ENCODE assay signal across 23 cellular contexts in the genomic region with DNA sequence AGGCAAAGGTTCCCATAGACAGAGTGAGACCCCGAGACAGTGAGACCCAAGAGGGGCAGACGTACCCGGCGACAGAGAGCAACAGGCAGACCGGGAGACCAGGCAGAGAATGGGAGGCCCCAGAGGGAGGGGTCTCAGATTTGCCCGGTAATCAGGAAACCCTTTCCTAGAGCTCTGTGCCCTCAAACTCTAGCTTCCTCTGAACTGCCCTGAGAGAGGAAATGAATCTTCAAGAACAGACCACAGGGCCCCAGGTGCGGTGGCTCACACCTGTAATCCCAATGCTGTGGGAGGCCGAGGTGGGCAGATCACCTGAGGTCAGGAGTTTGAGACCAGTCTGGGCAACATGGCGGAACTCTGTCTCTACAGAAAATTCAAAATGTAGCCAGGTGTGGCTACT. TPM values are rescaled to one million over a fixed set of nuclear protein-coding genes. Genes with fewer than 3 reads are reported as not detected.
DNase-seq lines count a peak whose midpoint lies in the region; ATAC-seq and TF ChIP-seq lines count a peak whose summit lies in the region.
"Had no signal": no experiment of that assay in that cellular context is flagged by ENCODE, and none has a peak within 500 bp of the region (broad histone marks: within the 10 kb centered on the region; RNA-seq: fewer than 3 reads in every experiment).

No MANE protein-coding gene starts in this region.

- H3K4me1 ChIP-seq in Karpas-422 (ENCODE audit: low read length) (peaks cover 40% of the 10 kb centered on the region), fibroblast of lung (ENCODE audit: control insufficient read depth, extremely low read depth, insufficient read depth, low read length) (no peaks in the 10 kb centered on the region), thyroid gland (peaks cover 6 to 12% of the 10 kb centered on the region in 2 donors)
- no peaks in the 10 kb centered on the region for H3K4me1 ChIP-seq in effector memory CD4-positive, alpha-beta T cell (ENCODE audit: control insufficient read depth, insufficient read depth, low read length, poor library complexity, severe bottlenecking)
- H3K4me1 ChIP-seq: A549, right lobe of liver had no signal

- H3K27me3 ChIP-seq in AG04450 (ENCODE audit: control insufficient read depth, insufficient read depth, low read length), result peaks cover 17% of the 10 kb centered on the region
- no peaks in the 10 kb centered on the region for H3K27me3 ChIP-seq in Karpas-422 (ENCODE audit: low read length)
- H3K27me3 ChIP-seq in fibroblast of lung (ENCODE audit: control insufficient read depth, insufficient read depth, low read length), result peaks cover 5% of the 10 kb centered on the region
- H3K27me3 ChIP-seq in effector memory CD4-positive, alpha-beta T cell (replicated peaks; ENCODE audit: control insufficient read depth, insufficient read depth, low read length, poor library complexity, severe bottlenecking), result no peaks in the 10 kb centered on the region
- no peaks in the 10 kb centered on the region for H3K27me3 ChIP-seq in thyroid gland
- H3K27me3 ChIP-seq: right lobe of liver, SJCRH30 had no signal

- peaks cover 50% of the 10 kb centered on the region for H3K4me1 Mint-ChIP-seq in osteocyte (ENCODE audit: unreplicated experiment)
- no peaks in the 10 kb centered on the region for H3K4me1 Mint-ChIP-seq in activated T-cell treated with anti-CD3 and anti-CD28 coated beads, Interleukin-2, amount 50 U/mL, for 72 hours (ENCODE audit: low read depth)
- H3K4me1 Mint-ChIP-seq: activated B cell treated with CpG ODN at 0.5 μM for 24 hours; activated naive CD4-positive, alpha-beta T cell treated with anti-CD3 and anti-CD28 coated beads, Interleukin-2, amount 50 U/mL, for 24 hours; B cell had no signal

- H4K20me1 ChIP-seq in Karpas-422 (ENCODE audit: insufficient read depth, low read depth, low read length), result no peaks in the 10 kb centered on the region
- no peaks in the 10 kb centered on the region for H4K20me1 ChIP-seq in fibroblast of lung (ENCODE audit: control insufficient read depth, extremely low read depth, insufficient read depth, low read length)

- no peaks in the 10 kb centered on the region for H3K9me3 Mint-ChIP-seq in osteocyte (ENCODE audit: unreplicated experiment)
- no peaks in the 10 kb centered on the region for H3K9me3 Mint-ChIP-seq in activated T-cell treated with anti-CD3 and anti-CD28 coated beads, Interleukin-2, amount 50 U/mL, for 72 hours
- H3K9me3 Mint-ChIP-seq: activated B cell treated with CpG ODN at 0.5 μM for 24 hours; activated naive CD4-positive, alpha-beta T cell treated with anti-CD3 and anti-CD28 coated beads, Interleukin-2, amount 50 U/mL, for 24 hours; natural killer cell treated with Interleukin-12 subunit alpha and Interleukin-12 subunit beta and Interleukin-15 and Interleukin-18, amount 100 ng/mL, for 72 hours had no signal

- no peak for TF ChIP-seq CTCF in AG04450 (IDR thresholded peaks at IDR 0.05; ENCODE audit: low read depth, low read length)
- no peak for TF ChIP-seq CTCF in fibroblast of lung (conservative IDR thresholded peaks at IDR 0.05 in 1 of 2, IDR thresholded peaks at IDR 0.05 in 1 of 2; ENCODE audit: low read depth in 1 of 2, low read length in 2 of 2)
- TF ChIP-seq CTCF in osteocyte (IDR thresholded peaks at IDR 0.05), result no peak
- TF ChIP-seq CTCF in thyroid gland (IDR thresholded peaks at IDR 0.05), result no peak

- H3K27me3 Mint-ChIP-seq in osteocyte (ENCODE audit: unreplicated experiment), result no peaks in the 10 kb centered on the region
- peaks cover 6% of the 10 kb centered on the region for H3K27me3 Mint-ChIP-seq in activated T-cell treated with anti-CD3 and anti-CD28 coated beads, Interleukin-2, amount 50 U/mL, for 72 hours (ENCODE audit: low read depth)
- H3K27me3 Mint-ChIP-seq: activated naive CD4-positive, alpha-beta T cell treated with anti-CD3 and anti-CD28 coated beads, Interleukin-2, amount 50 U/mL, for 24 hours had no signal

- H3K4me3 ChIP-seq in AG04450 (ENCODE audit: low read depth, low read length) (no peak overlapping the region), Karpas-422 (ENCODE audit: low read length) (peak overlapping the region; percentile 29), fibroblast of lung (replicated peaks in 1 of 4; ENCODE audit: control extremely low read depth in 1 of 4, insufficient read depth in 1 of 4, low read depth in 3 of 4, low read length in 4 of 4) (no peak overlapping the region), thyroid gland (replicated peaks in 1 of 3) (no peak overlapping the region)
- no peak overlapping the region for H3K4me3 ChIP-seq in effector memory CD4-positive, alpha-beta T cell (ENCODE audit: insufficient read depth, low read depth, low read length, poor library complexity, severe bottlenecking)
- H3K4me3 ChIP-seq: A549, right lobe of liver, SJCRH30 had no signal

- peaks cover 2% of the 10 kb centered on the region for H3K36me3 Mint-ChIP-seq in osteocyte (ENCODE audit: unreplicated experiment)
- H3K36me3 Mint-ChIP-seq in activated T-cell treated with anti-CD3 and anti-CD28 coated beads, Interleukin-2, amount 50 U/mL, for 72 hours (ENCODE audit: insufficient read depth in 2 of 2), result no peaks in the 10 kb centered on the region
- H3K36me3 Mint-ChIP-seq: activated naive CD4-positive, alpha-beta T cell treated with anti-CD3 and anti-CD28 coated beads, Interleukin-2, amount 50 U/mL, for 24 hours; natural killer cell treated with Interleukin-12 subunit alpha and Interleukin-12 subunit beta and Interleukin-15 and Interleukin-18, amount 100 ng/mL, for 72 hours had no signal

- DNase-seq in AG04450 (ENCODE audit: low read depth, low spot score) (no peak), Karpas-422 (peak; percentile 49), fibroblast of lung (ENCODE audit: low read depth in 2 of 2) (no peak), osteocyte (ENCODE audit: extremely low spot score, unreplicated experiment) (no peak), thyroid gland (no peak)
- no peak for DNase-seq in effector memory CD4-positive, alpha-beta T cell
- DNase-seq in activated T-cell treated with anti-CD3 and anti-CD28 coated beads, Interleukin-2, amount 50 U/mL, for 72 hours, result no peak
- DNase-seq: activated B cell treated with CpG ODN at 0.5 μM for 24 hours; KBM-7; left ventricle myocardium superior; MV-4-11; NCI-H1436 treated with DMSO at 0.1 percent for 48 hours; NCI-H748 treated with DMSO at 0.1 percent for 48 hours; SJCRH30; stimulated activated CD4-positive, alpha-beta T cell treated with anti-CD3 and anti-CD28 coated beads, Interleukin-15, amount 100 ng/mL, for 24 hours; stimulated activated naive CD4-positive, alpha-beta T cell treated with Interleukin-2 at 50 U/mL for 16 hours had no signal

- TF ChIP-seq POLR2A in thyroid gland (IDR thresholded peaks at IDR 0.05), result no peak

- H3K27ac ChIP-seq in AG04450 (ENCODE audit: low read depth, low read length) (peak overlapping the region; percentile 68), Karpas-422 (ENCODE audit: low read length) (peak overlapping the region; percentile 53), fibroblast of lung (ENCODE audit: insufficient read depth, low read length) (peak overlapping the region; percentile 18), thyroid gland (peak overlapping the region in 1 of 3 donors; percentile 14)
- no peak overlapping the region for H3K27ac ChIP-seq in effector memory CD4-positive, alpha-beta T cell (ENCODE audit: insufficient read depth, low read length, poor library complexity, severe bottlenecking)
- H3K27ac ChIP-seq: A549, right lobe of liver, SJCRH30, thoracic aorta had no signal

- no peaks in the 10 kb centered on the region for H3K9me2 ChIP-seq in Karpas-422 (replicated peaks; ENCODE audit: insufficient read depth, low read length)

- no peak for ATAC-seq in HG02852 (IDR thresholded peaks at IDR 0.05; ENCODE audit: unreplicated experiment)
- no peak for ATAC-seq in activated T-cell treated with anti-CD3 and anti-CD28 coated beads, Interleukin-2, amount 50 U/mL, for 72 hours (replicated peaks in 1 of 2)
- ATAC-seq: left ventricle myocardium superior; natural killer cell treated with Interleukin-12 subunit alpha and Interleukin-12 subunit beta and Interleukin-15 and Interleukin-18, amount 100 ng/mL, for 72 hours; right lobe of liver had no signal

- H3K4me3 Mint-ChIP-seq in osteocyte (ENCODE audit: unreplicated experiment), result no peak overlapping the region
- no peak overlapping the region for H3K4me3 Mint-ChIP-seq in activated T-cell treated with anti-CD3 and anti-CD28 coated beads, Interleukin-2, amount 50 U/mL, for 72 hours
- H3K4me3 Mint-ChIP-seq: activated B cell treated with CpG ODN at 0.5 μM for 24 hours; activated naive CD4-positive, alpha-beta T cell treated with anti-CD3 and anti-CD28 coated beads, Interleukin-2, amount 50 U/mL, for 24 hours; B cell; natural killer cell treated with Interleukin-12 subunit alpha and Interleukin-12 subunit beta and Interleukin-15 and Interleukin-18, amount 100 ng/mL, for 72 hours had no signal

- CTCF ChIA-PET in AG04450 (lab: Charles Lee), result interaction anchor here (1.0 to 1.3 kb wide), 2 partner anchors 24 to 30 kb away, joined by 3 to 4 read pairs; no protein-coding TSS in a partner anchor

- no peak overlapping the region for H3K9ac ChIP-seq in Karpas-422 (ENCODE audit: low read length)
- H3K9ac ChIP-seq in fibroblast of lung (ENCODE audit: insufficient read depth, low read length), result no peak overlapping the region

- POLR2A ChIA-PET in AG04450 (lab: Yijun Ruan, JAX), result interaction anchor here (1.7 kb wide), 1 partner anchor 23 kb away, joined by 8 read pairs; no protein-coding TSS in a partner anchor

- H3K79me2 ChIP-seq in Karpas-422 (ENCODE audit: low read length), result no peaks in the 10 kb centered on the region
- H3K79me2 ChIP-seq in fibroblast of lung (ENCODE audit: control insufficient read depth, insufficient read depth, low read length), result no peaks in the 10 kb centered on the region

- H3K9me3 ChIP-seq in AG04450 (ENCODE audit: control insufficient read depth, insufficient read depth, low read length) (peaks cover 3% of the 10 kb centered on the region; the same call in 1 of the 2 replicates), Karpas-422 (ENCODE audit: low read length) (no peaks in the 10 kb centered on the region), fibroblast of lung (ENCODE audit: control insufficient read depth, insufficient read depth, low read depth, low read length) (no peaks in the 10 kb centered on the region), thyroid gland (no peaks in the 10 kb centered on the region)
- H3K9me3 ChIP-seq in effector memory CD4-positive, alpha-beta T cell (ENCODE audit: control insufficient read depth, low read length), result no peaks in the 10 kb centered on the region
- H3K9me3 ChIP-seq: A549, right lobe of liver, thoracic aorta had no signal

- H3K4me2 ChIP-seq in Karpas-422 (ENCODE audit: low read depth, low read length, poor library complexity, severe bottlenecking), result peak overlapping the region; percentile 51
- no peak overlapping the region for H3K4me2 ChIP-seq in fibroblast of lung (ENCODE audit: extremely low read depth, insufficient read depth, low read length)
- H3K4me2 ChIP-seq: A549 had no signal

- H2AFZ ChIP-seq in Karpas-422 (ENCODE audit: low read length), result no peak overlapping the region
- H2AFZ ChIP-seq in fibroblast of lung (ENCODE audit: low read length), result no peak overlapping the region

- H3K36me3 ChIP-seq in Karpas-422 (ENCODE audit: insufficient read depth, low read length) (no peaks in the 10 kb centered on the region), fibroblast of lung (ENCODE audit: control insufficient read depth, insufficient read depth, low read length) (no peaks in the 10 kb centered on the region), thyroid gland (no peaks in the 10 kb centered on the region)
- no peaks in the 10 kb centered on the region for H3K36me3 ChIP-seq in effector memory CD4-positive, alpha-beta T cell (ENCODE audit: control insufficient read depth, insufficient read depth, low read length)
- H3K36me3 ChIP-seq: right lobe of liver, SJCRH30, thoracic aorta had no signal

- H3K27ac Mint-ChIP-seq in osteocyte (ENCODE audit: unreplicated experiment), result peak overlapping the region; percentile 89
- no peak overlapping the region for H3K27ac Mint-ChIP-seq in activated T-cell treated with anti-CD3 and anti-CD28 coated beads, Interleukin-2, amount 50 U/mL, for 72 hours
- H3K27ac Mint-ChIP-seq: activated B cell treated with CpG ODN at 0.5 μM for 24 hours; activated naive CD4-positive, alpha-beta T cell treated with anti-CD3 and anti-CD28 coated beads, Interleukin-2, amount 50 U/mL, for 24 hours; B cell; natural killer cell treated with Interleukin-12 subunit alpha and Interleukin-12 subunit beta and Interleukin-15 and Interleukin-18, amount 100 ng/mL, for 72 hours had no signal

- intact Hi-C loops in thyroid gland (cut with DNase I), result no loop called here

- WGBS in thyroid gland, 2 donors, result 79 to 85% methylated on average over 9 of the region's 9 CpGs

RNA-seq across cellular contexts. Expression of gene RPUSD4, which starts 47.7 kb away (rescaled TPM):
- polyA plus RNA-seq in AG04450 (2011; rRNA removed) (22.0 and 24.9 TPM in 2 replicates), fibroblast of lung (16.3 and 19.6 TPM in 2 replicates)
- polyA minus RNA-seq in AG04450 (2011; rRNA and poly(A)+ RNA removed), result 48.9 and 52.4 TPM in 2 replicates
- 13.0 and 15.5 TPM in 2 replicates for total RNA-seq in Karpas-422 (2014; rRNA removed; shearing (Covaris generic); ENCODE audit: low replicate concordance)
- total RNA-seq in fibroblast of lung (26.9 and 28.2 TPM in 2 replicates), osteocyte (27.1 and 28.0 TPM in 2 replicates), thyroid gland (10 to 100 TPM; 10.5 to 17.6 (median 14.6) TPM)
- polyA plus RNA-seq in fibroblast of lung (2012), result 16.9 and 18.8 TPM in 2 replicates
- 23.2 and 34.2 TPM in 2 replicates for polyA minus RNA-seq in fibroblast of lung (ENCODE audit: low replicate concordance)
- 10 to 100 TPM; 38.7 to 41.4 TPM for total RNA-seq in activated T-cell treated with anti-CD3 and anti-CD28 coated beads, Interleukin-2, amount 50 U/mL, for 72 hours

RNA-seq across cellular contexts. Expression of gene FAM118B, which starts 47.8 kb away (rescaled TPM):
- polyA plus RNA-seq in AG04450 (2011; rRNA removed), result 29.5 and 36.7 TPM in 2 replicates
- polyA minus RNA-seq in AG04450 (2011; rRNA and poly(A)+ RNA removed), result 13.4 and 17.7 TPM in 2 replicates
- total RNA-seq in Karpas-422 (2014; rRNA removed; shearing (Covaris generic); ENCODE audit: low replicate concordance), result 3.4 and 14.8 TPM in 2 replicates
- 18.7 and 21.0 TPM in 2 replicates for total RNA-seq in fibroblast of lung
- polyA plus RNA-seq in fibroblast of lung, result 27.5 and 30.3 TPM in 2 replicates
- 20.8 and 21.7 TPM in 2 replicates for polyA plus RNA-seq in fibroblast of lung (2012)
- polyA minus RNA-seq in fibroblast of lung (ENCODE audit: low replicate concordance), result 1.7 and 3.9 TPM in 2 replicates
- total RNA-seq in osteocyte, result 23.3 and 26.5 TPM in 2 replicates
- 10 to 100 TPM; 21.7 to 25.0 (median 23.3) TPM for total RNA-seq in thyroid gland
- 10 to 100 TPM; 11.1 to 13.2 TPM for total RNA-seq in activated T-cell treated with anti-CD3 and anti-CD28 coated beads, Interleukin-2, amount 50 U/mL, for 72 hours
